ENCODE assay signal across 17 cellular contexts in the genomic region with DNA sequence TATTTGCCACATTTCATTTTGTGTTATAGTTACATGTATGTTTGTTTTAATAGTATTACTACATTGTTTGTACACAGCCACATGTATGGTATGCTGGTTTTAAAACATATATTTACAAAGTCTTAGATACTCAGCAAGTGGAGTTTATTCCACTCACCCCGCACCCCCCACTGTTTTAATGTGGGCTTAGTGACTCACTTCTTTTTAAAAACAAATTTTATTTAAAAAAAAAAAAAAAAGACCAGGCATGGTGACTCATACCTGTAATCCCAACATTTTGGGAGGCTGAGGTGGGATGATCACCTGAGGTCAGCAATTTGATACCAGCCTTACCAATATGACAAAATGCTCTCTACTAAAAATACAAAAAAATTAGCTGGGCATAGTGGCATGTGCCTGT. TPM values are rescaled to one million over a fixed set of nuclear protein-coding genes. Genes with fewer than 3 reads are reported as not detected.
"Had no signal": no experiment of that assay in that cellular context is flagged by ENCODE, and none has a peak within 500 bp of the region (broad histone marks: within the 10 kb centered on the region; RNA-seq: fewer than 3 reads in every experiment).

No MANE protein-coding gene starts in this region.

- ATAC-seq: activated CD8-positive, alpha-beta T cell treated with anti-CD3 and anti-CD28 coated beads for 36 hours; activated T-cell treated with anti-CD3 and anti-CD28 coated beads, Interleukin-2, amount 50 U/mL, for 4 hours; body of pancreas; effector memory CD8-positive, alpha-beta T cell; gastroesophageal sphincter; left cardiac atrium; lower lobe of right lung; right cardiac atrium; WTC11 had no signal

- H3K9me3 ChIP-seq: adrenal gland, body of pancreas, lower lobe of right lung, prostate gland, suprapubic skin had no signal

- H3K27ac ChIP-seq: adrenal gland, body of pancreas, gastroesophageal sphincter, lower lobe of right lung, prostate gland, suprapubic skin, upper lobe of left lung had no signal

- H3K4me1 ChIP-seq: adrenal gland, body of pancreas, gastroesophageal sphincter, lower lobe of right lung, prostate gland had no signal

- DNase-seq: activated CD4-positive, alpha-beta T cell treated with anti-CD3 and anti-CD28 coated beads for 48 hours; activated CD8-positive, alpha-beta T cell treated with anti-CD3 and anti-CD28 coated beads for 36 hours; activated effector memory CD4-positive, alpha-beta T cell treated with Interleukin-2 at 50 U/mL for 16 hours; activated T-cell treated with anti-CD3 and anti-CD28 coated beads, Interleukin-2, amount 50 U/mL, for 4 hours; adrenal gland; body of pancreas; effector memory CD8-positive, alpha-beta T cell; left cardiac atrium; lower lobe of right lung; midbrain; right cardiac atrium; small intestine; upper lobe of left lung had no signal

- H3K4me3 ChIP-seq: adrenal gland, body of pancreas, gastroesophageal sphincter, lower lobe of right lung, prostate gland, suprapubic skin, upper lobe of left lung had no signal

- H3K27me3 ChIP-seq: adrenal gland, body of pancreas, gastroesophageal sphincter, suprapubic skin, upper lobe of left lung had no signal

- H3K36me3 ChIP-seq: adrenal gland, gastroesophageal sphincter, lower lobe of right lung, prostate gland, suprapubic skin, upper lobe of left lung had no signal

- FAIRE-seq: small intestine had no signal

RNA-seq across cellular contexts. Expression of gene TJP1, which starts 26.9 kb away (rescaled TPM):
- total RNA-seq: activated CD8-positive, alpha-beta T cell treated with anti-CD3 and anti-CD28 coated beads for 36 hours had no signal
